In genomic region chr5:119032653-119033052, GRCh38 we compare ENCODE assay signal across 14 cellular contexts. TPM values are rescaled to one million over a fixed set of nuclear protein-coding genes. Genes with fewer than 3 reads are reported as not detected.
DNase-seq lines count a peak whose midpoint lies in the region; ATAC-seq lines count a peak whose summit lies in the region.
"Had no signal": no experiment of that assay in that cellular context is flagged by ENCODE, and none has a peak within 500 bp of the region (broad histone marks: within the 10 kb centered on the region; RNA-seq: fewer than 3 reads in every experiment).

No MANE protein-coding gene starts in this region.

- H3K27ac Mint-ChIP-seq in activated T-cell treated with anti-CD3 and anti-CD28 coated beads, Interleukin-2, amount 50 U/mL, for 24 hours: peak overlapping the region; percentile 5
- H3K27ac Mint-ChIP-seq: activated CD4-positive, alpha-beta memory T cell treated with anti-CD3 and anti-CD28 coated beads, Interleukin-2, amount 10 ng/mL, durations not matched to agents 7 days and 5 days had no signal

- peaks cover 41% of the 10 kb centered on the region for H3K4me1 Mint-ChIP-seq in activated T-cell treated with anti-CD3 and anti-CD28 coated beads, Interleukin-2, amount 50 U/mL, for 24 hours (ENCODE audit: low read depth)

- H3K4me3 Mint-ChIP-seq in activated T-cell treated with anti-CD3 and anti-CD28 coated beads, Interleukin-2, amount 50 U/mL, for 24 hours: no peak overlapping the region
- H3K4me3 Mint-ChIP-seq: activated CD4-positive, alpha-beta memory T cell treated with anti-CD3 and anti-CD28 coated beads, Interleukin-2, amount 10 ng/mL, durations not matched to agents 7 days and 5 days had no signal

- intact Hi-C loops in sciatic nerve (cut with DNase I): no loop called here

- in situ Hi-C loops in SK-MEL-5 (cut with HindIII; ENCODE audit: low pct_unique_long_range_greater_than_20kb, low sequenced_read_pairs): no loop called here

- no peaks in the 10 kb centered on the region for H3K27me3 Mint-ChIP-seq in activated T-cell treated with anti-CD3 and anti-CD28 coated beads, Interleukin-2, amount 50 U/mL, for 24 hours
- H3K27me3 Mint-ChIP-seq: activated CD4-positive, alpha-beta memory T cell treated with anti-CD3 and anti-CD28 coated beads, Interleukin-2, amount 10 ng/mL, durations not matched to agents 7 days and 5 days; naive thymus-derived CD8-positive, alpha-beta T cell had no signal

- no peaks in the 10 kb centered on the region for H3K36me3 Mint-ChIP-seq in activated T-cell treated with anti-CD3 and anti-CD28 coated beads, Interleukin-2, amount 50 U/mL, for 24 hours (ENCODE audit: low read depth)
- H3K36me3 Mint-ChIP-seq: naive thymus-derived CD8-positive, alpha-beta T cell had no signal

- no peak for DNase-seq in activated T-cell treated with anti-CD3 and anti-CD28 coated beads, Interleukin-2, amount 50 U/mL, for 24 hours
- no peak for DNase-seq in activated T-cell treated with anti-CD3 and anti-CD28 coated beads for 4 hours
- DNase-seq in SK-MEL-5 (ENCODE audit: low read depth, low spot score): peak; percentile 50
- DNase-seq in sciatic nerve (ENCODE audit: low spot score): no peak
- DNase-seq in SW 1271 (lab: John Stamatoyannopoulos, UW): no peak
- DNase-seq in mesenteric fat pad (ENCODE audit: low spot score): no peak
- no peak for DNase-seq in NCI-H187 treated with DMSO at 0.1 percent for 48 hours (lab: John Stamatoyannopoulos, UW)
- DNase-seq: activated CD4-positive, alpha-beta memory T cell treated with anti-CD3 and anti-CD28 coated beads, Interleukin-2, amount 10 ng/mL, durations not matched to agents 7 days and 5 days; amniotic stem cell; DMS79 treated with DMSO at 0.1 percent for 48 hours; naive thymus-derived CD8-positive, alpha-beta T cell; RPMI8226; small intestine had no signal

- H3K9me3 Mint-ChIP-seq in activated T-cell treated with anti-CD3 and anti-CD28 coated beads, Interleukin-2, amount 50 U/mL, for 24 hours: no peaks in the 10 kb centered on the region
- H3K9me3 Mint-ChIP-seq: activated CD4-positive, alpha-beta memory T cell treated with anti-CD3 and anti-CD28 coated beads, Interleukin-2, amount 10 ng/mL, durations not matched to agents 7 days and 5 days; naive thymus-derived CD8-positive, alpha-beta T cell had no signal

- ATAC-seq in HG02642 (IDR thresholded peaks at IDR 0.05; ENCODE audit: poor library complexity, unreplicated experiment) (peak; percentile 32), sciatic nerve (peak; percentile 52)
- ATAC-seq: naive thymus-derived CD8-positive, alpha-beta T cell had no signal

RNA-seq across cellular contexts. Expression of gene DMXL1, which starts 38.2 kb away (rescaled TPM):
- total RNA-seq in SK-MEL-5 (2014; rRNA removed; shearing (Covaris generic)): 34.3 and 38.9 TPM in 2 replicates
- 19.4 and 24.4 TPM in 2 replicates for polyA plus RNA-seq in SK-MEL-5 (2015; cell fraction: cytosol; rRNA removed)
- 51.2 and 65.0 TPM in 2 replicates for polyA plus RNA-seq in SK-MEL-5 (2015; cell fraction: nucleus; rRNA removed)
- total RNA-seq in sciatic nerve (89.3 TPM), mesenteric fat pad (57.0 TPM)

RNA-seq across cellular contexts. Expression of gene DTWD2, which starts 44.3 kb away (rescaled TPM):
- 17.0 and 23.6 TPM in 2 replicates for total RNA-seq in SK-MEL-5 (2014; rRNA removed; shearing (Covaris generic))
- polyA plus RNA-seq in SK-MEL-5 (2015; cell fraction: cytosol; rRNA removed): 16.3 and 16.8 TPM in 2 replicates
- 3.7 and 4.3 TPM in 2 replicates for polyA plus RNA-seq in SK-MEL-5 (2015; cell fraction: nucleus; rRNA removed)
- total RNA-seq in sciatic nerve (6.9 TPM), mesenteric fat pad (5.7 TPM)
